Comparison of ENCODE assay signal across 16 cellular contexts in the genomic region with DNA sequence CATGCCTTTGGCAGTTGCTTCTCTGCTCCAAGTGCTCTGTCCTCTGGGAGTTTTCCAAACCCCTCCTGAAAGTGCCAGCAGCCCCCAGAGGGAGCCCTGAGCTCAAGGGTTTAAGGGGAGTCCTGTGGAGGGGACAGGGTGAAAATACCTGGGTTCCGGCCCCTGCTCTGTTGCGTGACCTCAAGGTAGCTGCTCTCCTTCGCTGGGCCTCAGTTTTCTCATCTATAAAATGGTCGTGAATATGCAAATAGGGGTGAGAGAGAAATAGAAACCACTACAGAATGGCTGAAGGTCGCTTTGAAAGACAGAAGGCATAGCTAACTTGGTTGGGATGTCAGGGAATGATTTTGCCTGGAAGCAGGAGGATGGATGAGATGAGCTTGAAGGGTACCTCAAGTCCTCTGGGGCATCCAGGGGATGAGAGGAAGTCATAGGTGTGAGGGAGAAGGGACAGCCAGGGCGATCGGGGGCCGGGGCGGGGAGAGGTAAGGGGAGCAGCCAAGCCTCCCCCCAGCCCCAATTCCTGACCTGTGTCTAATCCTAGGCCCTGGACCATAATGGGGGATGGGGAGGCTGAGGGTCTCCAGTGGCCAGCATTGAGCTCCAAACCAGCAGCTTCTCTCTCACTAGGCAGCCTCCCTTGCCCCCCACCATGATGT. TPM values are rescaled to one million over a fixed set of nuclear protein-coding genes. Genes with fewer than 3 reads are reported as not detected.
DNase-seq lines count a peak whose midpoint lies in the region; ATAC-seq and TF ChIP-seq lines count a peak whose summit lies in the region.
"Had no signal": no experiment of that assay in that cellular context is flagged by ENCODE, and none has a peak within 500 bp of the region (broad histone marks: within the 10 kb centered on the region; RNA-seq: fewer than 3 reads in every experiment).

No MANE protein-coding gene starts in this region.

- 95% methylated on average over 8 of the region's 9 CpGs for WGBS in mesenchymal stem cell
- 92 to 95% methylated on average over 9 of the region's 9 CpGs for WGBS in thyroid gland, 2 donors
- 93% methylated on average over 9 of the region's 9 CpGs for WGBS in aorta, 2 donors

- H3K4me3 Mint-ChIP-seq in activated T-cell treated with anti-CD3 and anti-CD28 coated beads, Interleukin-2, amount 50 U/mL, for 24 hours: no peak overlapping the region

- intact Hi-C loops in thyroid gland (cut with DNase I): no loop called here
- intact Hi-C loops in aorta (cut with DNase I): no loop called here

- H2AK5ac ChIP-seq in mesenchymal stem cell (ENCODE audit: low read length, severe bottlenecking): peak overlapping the region; percentile 29

- H2BK12ac ChIP-seq in mesenchymal stem cell (ENCODE audit: low read length in 2 of 2): peak overlapping the region; percentile 43 to 91

- H3K9me3 ChIP-seq in mesenchymal stem cell (ENCODE audit: control insufficient read depth, low read length) (no peaks in the 10 kb centered on the region), thyroid gland (no peaks in the 10 kb centered on the region), aorta (ENCODE audit: control insufficient read depth, low read length) (no peaks in the 10 kb centered on the region)
- H3K9me3 ChIP-seq: colonic mucosa had no signal

- H3K18ac ChIP-seq in mesenchymal stem cell (ENCODE audit: low read depth in 1 of 2, low read length in 2 of 2): peak overlapping the region; percentile 86 to 92

- TF ChIP-seq CTCF in thyroid gland (IDR thresholded peaks at IDR 0.05): no peak

- H3K4me1 Mint-ChIP-seq in activated T-cell treated with anti-CD3 and anti-CD28 coated beads, Interleukin-2, amount 50 U/mL, for 24 hours (ENCODE audit: low read depth): peaks cover 87% of the 10 kb centered on the region

- peaks cover 66% of the 10 kb centered on the region for H3K4me1 ChIP-seq in mesenchymal stem cell (ENCODE audit: control insufficient read depth, insufficient read depth, low read depth, low read length)
- H3K4me1 ChIP-seq in thyroid gland: peaks cover 68 to 83% of the 10 kb centered on the region in 2 donors
- H3K4me1 ChIP-seq in aorta (ENCODE audit: control insufficient read depth in 1 of 2, insufficient read depth in 2 of 2, low read length in 2 of 2): peaks cover 5 to 7% of the 10 kb centered on the region in 2 donors

- TF ChIP-seq POLR2A in thyroid gland (IDR thresholded peaks at IDR 0.05): no peak

- no peak for ATAC-seq in HG03521 (IDR thresholded peaks at IDR 0.05; ENCODE audit: unreplicated experiment)
- ATAC-seq in aorta (ENCODE audit: low FRiP score): no peak

- no peak overlapping the region for H3K4me2 ChIP-seq in mesenchymal stem cell (ENCODE audit: low read length, poor library complexity, severe bottlenecking)

- peak overlapping the region; percentile 88 for H4K91ac ChIP-seq in mesenchymal stem cell (ENCODE audit: low read length)

- H3K9ac ChIP-seq in mesenchymal stem cell (ENCODE audit: low read length): no peak overlapping the region
- H3K9ac ChIP-seq: GM23248 had no signal

- H3K36me3 Mint-ChIP-seq in activated T-cell treated with anti-CD3 and anti-CD28 coated beads, Interleukin-2, amount 50 U/mL, for 24 hours (ENCODE audit: low read depth): peaks cover 15% of the 10 kb centered on the region
- H3K36me3 Mint-ChIP-seq: activated naive CD4-positive, alpha-beta T cell treated with anti-CD3 and anti-CD28 coated beads, Interleukin-2, amount 50 U/mL, for 24 hours had no signal

- peak overlapping the region; percentile 53 to 86 for H3K4ac ChIP-seq in mesenchymal stem cell (ENCODE audit: low read depth in 1 of 2, low read length in 2 of 2)

- peaks cover 12% of the 10 kb centered on the region for H3K79me1 ChIP-seq in mesenchymal stem cell (replicated peaks; ENCODE audit: low read length, poor library complexity, severe bottlenecking)

- H2BK15ac ChIP-seq in mesenchymal stem cell (ENCODE audit: low read depth, poor library complexity, severe bottlenecking): peak overlapping the region; percentile 93

- H3K27me3 ChIP-seq in mesenchymal stem cell (ENCODE audit: control insufficient read depth in 1 of 2, insufficient read depth in 1 of 2, low read length in 2 of 2): no peaks in the 10 kb centered on the region
- no peaks in the 10 kb centered on the region for H3K27me3 ChIP-seq in thyroid gland
- H3K27me3 ChIP-seq in aorta (ENCODE audit: control insufficient read depth in 1 of 2, insufficient read depth in 2 of 2, low read length in 1 of 2): no peaks in the 10 kb centered on the region
- H3K27me3 ChIP-seq: colonic mucosa had no signal

- no peaks in the 10 kb centered on the region for H3K27me3 Mint-ChIP-seq in activated T-cell treated with anti-CD3 and anti-CD28 coated beads, Interleukin-2, amount 50 U/mL, for 24 hours
- H3K27me3 Mint-ChIP-seq: activated naive CD4-positive, alpha-beta T cell treated with anti-CD3 and anti-CD28 coated beads, Interleukin-2, amount 50 U/mL, for 24 hours had no signal

- H3K9me3 Mint-ChIP-seq in activated T-cell treated with anti-CD3 and anti-CD28 coated beads, Interleukin-2, amount 50 U/mL, for 24 hours: no peaks in the 10 kb centered on the region
- H3K9me3 Mint-ChIP-seq: activated naive CD4-positive, alpha-beta T cell treated with anti-CD3 and anti-CD28 coated beads, Interleukin-2, amount 50 U/mL, for 24 hours had no signal

- H3K36me3 ChIP-seq in mesenchymal stem cell (ENCODE audit: control insufficient read depth in 1 of 2, insufficient read depth in 2 of 2, low read depth in 1 of 2, low read length in 2 of 2): no peaks in the 10 kb centered on the region
- H3K36me3 ChIP-seq in thyroid gland: no peaks in the 10 kb centered on the region
- no peaks in the 10 kb centered on the region for H3K36me3 ChIP-seq in aorta (ENCODE audit: control insufficient read depth in 1 of 2, insufficient read depth in 2 of 2, low read length in 1 of 2)
- H3K36me3 ChIP-seq: colonic mucosa had no signal

- H2AFZ ChIP-seq in mesenchymal stem cell (ENCODE audit: low read depth, low read length): no peak overlapping the region
- H2AFZ ChIP-seq: GM23248 had no signal

- no peak for DNase-seq in activated T-cell treated with anti-CD3 and anti-CD28 coated beads, Interleukin-2, amount 50 U/mL, for 24 hours
- no peak for DNase-seq in activated T-cell treated with anti-CD3 and anti-CD28 coated beads for 4 hours
- no peak for DNase-seq in mesenchymal stem cell
- DNase-seq in thyroid gland: no peak
- DNase-seq in COLO829 (ENCODE audit: low spot score): no peak
- no peak for DNase-seq in aorta
- DNase-seq: activated CD8-positive, alpha-beta memory T cell treated with anti-CD3 and anti-CD28 coated beads for 24 hours; colonic mucosa; DMS 273 treated with DMSO at 0.1 percent for 48 hours; GM23248; NCI-H1436; NCI-H526; retina had no signal

- peak overlapping the region; percentile 53 for H3K27ac Mint-ChIP-seq in activated T-cell treated with anti-CD3 and anti-CD28 coated beads, Interleukin-2, amount 50 U/mL, for 24 hours

- peak overlapping the region; percentile 74 for H2BK120ac ChIP-seq in mesenchymal stem cell (ENCODE audit: low read depth, low read length)

- H3K27ac ChIP-seq in angular gyrus (ENCODE audit: low read depth, low read length) (peak overlapping the region; percentile 76), mesenchymal stem cell (ENCODE audit: low read length, poor library complexity, severe bottlenecking) (no peak overlapping the region), thyroid gland (peak overlapping the region in 2 of 3 donors; percentile 67 to 81), aorta (ENCODE audit: low read depth in 1 of 2, low read length in 2 of 2) (no peak overlapping the region)
- H3K27ac ChIP-seq: colonic mucosa, GM23248 had no signal

- H2BK5ac ChIP-seq in mesenchymal stem cell (ENCODE audit: low read depth, low read length, poor library complexity, severe bottlenecking): no peak overlapping the region

- peak overlapping the region; percentile 78 for H4K8ac ChIP-seq in mesenchymal stem cell (ENCODE audit: low read length)

- peak overlapping the region; percentile 26 to 28 for H3K14ac ChIP-seq in mesenchymal stem cell (ENCODE audit: low read length in 2 of 2)

- H3K4me3 ChIP-seq in mesenchymal stem cell (ENCODE audit: insufficient read depth in 1 of 2, low read depth in 1 of 2, low read length in 2 of 2) (no peak overlapping the region), thyroid gland (replicated peaks in 1 of 3) (no peak overlapping the region), aorta (ENCODE audit: low read length in 2 of 2) (no peak overlapping the region)
- H3K4me3 ChIP-seq: colonic mucosa, GM23248 had no signal

- no peak overlapping the region for H3K23ac ChIP-seq in mesenchymal stem cell (ENCODE audit: low read length in 2 of 2)

RNA-seq across cellular contexts. Expression of a gene that starts 12.4 kb away (rescaled TPM):
- polyA plus RNA-seq in mesenchymal stem cell (2013, experiment 1 of 2): 8.7 TPM
- 8.3 TPM for polyA plus RNA-seq in mesenchymal stem cell (2013, experiment 2 of 2)
- total RNA-seq in thyroid gland (10 to 100 TPM in 3 of 4 donors, 1 to 10 TPM in 1; 7.2 to 11.3 (median 10.1) TPM), aorta (10 to 100 TPM; 21.5 to 34.7 TPM)
- 1 to 10 TPM; 3.9 to 5.4 TPM for polyA plus RNA-seq in aorta

RNA-seq across cellular contexts. Expression of a gene that starts 41.7 kb away (rescaled TPM):
- 7.7 TPM for polyA plus RNA-seq in mesenchymal stem cell (2013, experiment 1 of 2)
- 7.8 TPM for polyA plus RNA-seq in mesenchymal stem cell (2013, experiment 2 of 2)
- 10 to 100 TPM in 3 of 4 donors, 1 to 10 TPM in 1; 5.4 to 29.9 (median 18.6) TPM for total RNA-seq in thyroid gland
- 10 to 100 TPM in 1 of 2 donors, 1 to 10 TPM in 1; 9.3 to 12.7 TPM for total RNA-seq in aorta
- polyA plus RNA-seq in aorta: 1 to 10 TPM; 4.8 to 9.8 TPM

Comparison
In these comparisons a context has a peak if more than half of its experiments do, and no peak if none do; other contexts are left out.
1. H3K27ac ChIP-seq: peak in angular gyrus (single experiment) and thyroid gland (2 of 3); none in mesenchymal stem cell (single experiment) and aorta (0 of 2).